5 cellular contexts compared by ENCODE assay signal in genomic region chr2:202582846-202583245, GRCh38. TPM values are rescaled to one million over a fixed set of nuclear protein-coding genes. Genes with fewer than 3 reads are reported as not detected.
DNase-seq lines count a peak whose midpoint lies in the region; ATAC-seq lines count a peak whose summit lies in the region.
"Not testable (repeated sequence)": the region's sequence is repeated elsewhere in the genome, so short reads cannot be mapped to it uniquely, and the experiment has no call there.

No MANE protein-coding gene starts in this region.

- H3K36me3 Mint-ChIP-seq in activated CD4-positive, alpha-beta T cell treated with anti-CD3 and anti-CD28 coated beads for 36 hours (ENCODE audit: low read depth); activated T-cell treated with anti-CD3 and anti-CD28 coated beads, Interleukin-2, amount 50 U/mL, for 24 hours (ENCODE audit: low read depth); activated T-helper 17 cell treated with anti-CD3 and anti-CD28 coated beads, Interleukin-2, amount 50 U/mL, for 72 hours (ENCODE audit: low read depth); activated naive CD4-positive, alpha-beta T cell treated with anti-CD3 and anti-CD28 coated beads, Interleukin-2, amount 50 U/mL, for 72 hours; activated naive CD8-positive, alpha-beta T cell treated with anti-CD3 and anti-CD28 coated beads, Interleukin-2, amount 50 U/mL, for 24 hours (ENCODE audit: low read depth): not testable (repeated sequence)

- not testable (repeated sequence) for DNase-seq in activated CD4-positive, alpha-beta T cell treated with anti-CD3 and anti-CD28 coated beads for 36 hours; activated T-cell treated with anti-CD3 and anti-CD28 coated beads, Interleukin-2, amount 50 U/mL, for 24 hours; activated naive CD4-positive, alpha-beta T cell treated with anti-CD3 and anti-CD28 coated beads, Interleukin-2, amount 50 U/mL, for 72 hours (ENCODE audit: low spot score in 2 of 2); activated naive CD8-positive, alpha-beta T cell treated with anti-CD3 and anti-CD28 coated beads, Interleukin-2, amount 50 U/mL, for 24 hours

- CTCF ChIA-PET in activated CD4-positive, alpha-beta T cell treated with anti-CD3 and anti-CD28 coated beads for 36 hours (lab: Charles Lee), result interaction anchor here (1.7 kb wide), 1 partner anchor 9 kb away, joined by 3 read pairs; no protein-coding TSS in a partner anchor

- H3K4me3 Mint-ChIP-seq in activated CD4-positive, alpha-beta T cell treated with anti-CD3 and anti-CD28 coated beads for 36 hours; activated T-cell treated with anti-CD3 and anti-CD28 coated beads, Interleukin-2, amount 50 U/mL, for 24 hours; activated T-helper 17 cell treated with anti-CD3 and anti-CD28 coated beads, Interleukin-2, amount 50 U/mL, for 72 hours; activated naive CD8-positive, alpha-beta T cell treated with anti-CD3 and anti-CD28 coated beads, Interleukin-2, amount 50 U/mL, for 24 hours: not testable (repeated sequence)

- not testable (repeated sequence) for H3K27me3 Mint-ChIP-seq in activated CD4-positive, alpha-beta T cell treated with anti-CD3 and anti-CD28 coated beads for 36 hours; activated T-cell treated with anti-CD3 and anti-CD28 coated beads, Interleukin-2, amount 50 U/mL, for 24 hours; activated T-helper 17 cell treated with anti-CD3 and anti-CD28 coated beads, Interleukin-2, amount 50 U/mL, for 72 hours; activated naive CD8-positive, alpha-beta T cell treated with anti-CD3 and anti-CD28 coated beads, Interleukin-2, amount 50 U/mL, for 24 hours

- not testable (repeated sequence) for H3K9me3 Mint-ChIP-seq in activated CD4-positive, alpha-beta T cell treated with anti-CD3 and anti-CD28 coated beads for 36 hours (ENCODE audit: low read depth); activated T-cell treated with anti-CD3 and anti-CD28 coated beads, Interleukin-2, amount 50 U/mL, for 24 hours; activated T-helper 17 cell treated with anti-CD3 and anti-CD28 coated beads, Interleukin-2, amount 50 U/mL, for 72 hours; activated naive CD4-positive, alpha-beta T cell treated with anti-CD3 and anti-CD28 coated beads, Interleukin-2, amount 50 U/mL, for 72 hours; activated naive CD8-positive, alpha-beta T cell treated with anti-CD3 and anti-CD28 coated beads, Interleukin-2, amount 50 U/mL, for 24 hours

- not testable (repeated sequence) for H3K4me1 Mint-ChIP-seq in activated CD4-positive, alpha-beta T cell treated with anti-CD3 and anti-CD28 coated beads for 36 hours; activated T-cell treated with anti-CD3 and anti-CD28 coated beads, Interleukin-2, amount 50 U/mL, for 24 hours (ENCODE audit: low read depth); activated T-helper 17 cell treated with anti-CD3 and anti-CD28 coated beads, Interleukin-2, amount 50 U/mL, for 72 hours; activated naive CD8-positive, alpha-beta T cell treated with anti-CD3 and anti-CD28 coated beads, Interleukin-2, amount 50 U/mL, for 24 hours

- POLR2A ChIA-PET in activated CD4-positive, alpha-beta T cell treated with anti-CD3 and anti-CD28 coated beads for 36 hours (lab: Charles Lee), result interaction anchor here (0.6 kb wide), 2 partner anchors 218 to 289 kb away, joined by 3 read pairs; no protein-coding TSS in a partner anchor

- H3K27ac Mint-ChIP-seq in activated CD4-positive, alpha-beta T cell treated with anti-CD3 and anti-CD28 coated beads for 36 hours, result peak overlapping the region; percentile 22
- peak overlapping the region; percentile 19 for H3K27ac Mint-ChIP-seq in activated T-cell treated with anti-CD3 and anti-CD28 coated beads, Interleukin-2, amount 50 U/mL, for 24 hours
- H3K27ac Mint-ChIP-seq in activated T-helper 17 cell treated with anti-CD3 and anti-CD28 coated beads, Interleukin-2, amount 50 U/mL, for 72 hours, result peak overlapping the region; percentile 59
- peak overlapping the region; percentile 24 to 26 for H3K27ac Mint-ChIP-seq in activated naive CD4-positive, alpha-beta T cell treated with anti-CD3 and anti-CD28 coated beads, Interleukin-2, amount 50 U/mL, for 72 hours
- H3K27ac Mint-ChIP-seq in activated naive CD8-positive, alpha-beta T cell treated with anti-CD3 and anti-CD28 coated beads, Interleukin-2, amount 50 U/mL, for 24 hours, result peak overlapping the region; percentile 34

- ATAC-seq in activated CD4-positive, alpha-beta T cell treated with anti-CD3 and anti-CD28 coated beads for 36 hours, result peak; percentile 71
- ATAC-seq in activated T-helper 17 cell treated with anti-CD3 and anti-CD28 coated beads, Interleukin-2, amount 50 U/mL, for 72 hours (replicated peaks), result not testable (repeated sequence)
- peak; percentile 39 to 78 for ATAC-seq in activated naive CD4-positive, alpha-beta T cell treated with anti-CD3 and anti-CD28 coated beads, Interleukin-2, amount 50 U/mL, for 72 hours
- ATAC-seq in activated naive CD8-positive, alpha-beta T cell treated with anti-CD3 and anti-CD28 coated beads, Interleukin-2, amount 50 U/mL, for 24 hours, result peak; percentile 80

- intact Hi-C loops in activated CD4-positive, alpha-beta T cell treated with anti-CD3 and anti-CD28 coated beads for 36 hours (cut with DNase I, micrococcal nuclease), result loop anchor here in 1 of 2 experiments (10.0 kb wide), 1 partner anchor 122 kb away; no protein-coding TSS in a partner anchor

RNA-seq across cellular contexts. Expression of gene FAM117B, which starts 51.9 kb away (rescaled TPM):
- 10 to 100 TPM; 15.3 to 16.6 TPM for total RNA-seq in activated CD4-positive, alpha-beta T cell treated with anti-CD3 and anti-CD28 coated beads for 36 hours
- total RNA-seq in activated T-helper 17 cell treated with anti-CD3 and anti-CD28 coated beads, Interleukin-2, amount 50 U/mL, for 72 hours, result 10 to 100 TPM in 1 of 2 donors, 1 to 10 TPM in 1; 5.6 to 26.1 TPM
- 10 to 100 TPM; 17.7 to 23.3 TPM for total RNA-seq in activated naive CD4-positive, alpha-beta T cell treated with anti-CD3 and anti-CD28 coated beads, Interleukin-2, amount 50 U/mL, for 72 hours
